In genomic region chr2:230417436-230417835, GRCh38 we compare ENCODE assay signal across 10 cellular contexts. TPM values are rescaled to one million over a fixed set of nuclear protein-coding genes. Genes with fewer than 3 reads are reported as not detected.
A peak's percentile ranks its signal among the peaks of the same experiment; 100 is the strongest.
DNase-seq lines count a peak whose midpoint lies in the region; ATAC-seq and TF ChIP-seq lines count a peak whose summit lies in the region.
"Had no signal": no experiment of that assay in that cellular context is flagged by ENCODE, and none has a peak within 500 bp of the region (broad histone marks: within the 10 kb centered on the region; RNA-seq: fewer than 3 reads in every experiment).

No MANE protein-coding gene starts in this region.

- peaks cover 24 to 34% of the 10 kb centered on the region in 2 donors for H3K36me3 Mint-ChIP-seq in activated T-cell treated with anti-CD3 and anti-CD28 coated beads, Interleukin-2, amount 50 U/mL, for 72 hours (ENCODE audit: insufficient read depth in 2 of 2)
- peaks cover 32% of the 10 kb centered on the region for H3K36me3 Mint-ChIP-seq in activated naive CD8-positive, alpha-beta T cell treated with anti-CD3 and anti-CD28 coated beads for 36 hours

- H3K9ac ChIP-seq in liver (ENCODE audit: low read depth in 1 of 2, low read length in 2 of 2) (peak overlapping the region; percentile 12 to 98), neuronal stem cell (ENCODE audit: low read depth, low read length, poor library complexity) (no peak overlapping the region)

- H3K23ac ChIP-seq in neuronal stem cell (ENCODE audit: low read depth, low read length, poor library complexity) = no peak overlapping the region

- no peaks in the 10 kb centered on the region for H3K79me1 ChIP-seq in neuronal stem cell (ENCODE audit: low read depth, low read length)

- H3K9me3 ChIP-seq in liver (ENCODE audit: control insufficient read depth in 4 of 4, low read length in 3 of 4) (no peaks in the 10 kb centered on the region), tibial artery (no peaks in the 10 kb centered on the region), neuronal stem cell (replicated peaks in 1 of 2; ENCODE audit: control insufficient read depth in 2 of 2, insufficient read depth in 1 of 2, low read depth in 1 of 2, low read length in 2 of 2) (no peaks in the 10 kb centered on the region)

- no peak overlapping the region for H2BK12ac ChIP-seq in neuronal stem cell (ENCODE audit: low read length)

- TF ChIP-seq RAD21 in liver (IDR thresholded peaks at IDR 0.05) = no peak

- peak overlapping the region; percentile 95 to 96 for H3K4me3 Mint-ChIP-seq in activated T-cell treated with anti-CD3 and anti-CD28 coated beads, Interleukin-2, amount 50 U/mL, for 72 hours
- H3K4me3 Mint-ChIP-seq in activated naive CD8-positive, alpha-beta T cell treated with anti-CD3 and anti-CD28 coated beads for 36 hours = peak overlapping the region; percentile 96

- no peak overlapping the region for H3K4me2 ChIP-seq in neuronal stem cell (ENCODE audit: insufficient read depth, low read length, poor library complexity, severe bottlenecking)

- no peak overlapping the region for H2AK5ac ChIP-seq in neuronal stem cell (ENCODE audit: low read depth, low read length)

- TF ChIP-seq CTCF in liver (IDR thresholded peaks at IDR 0.05; ENCODE audit: low read depth, low read length, missing input control) = no peak
- TF ChIP-seq CTCF in tibial artery (IDR thresholded peaks at IDR 0.05) = no peak

- no peak overlapping the region for H4K8ac ChIP-seq in neuronal stem cell (ENCODE audit: low read depth, low read length)

- DNase-seq in activated T-cell treated with anti-CD3 and anti-CD28 coated beads, Interleukin-2, amount 50 U/mL, for 72 hours = no peak
- DNase-seq in activated T-cell treated with anti-CD3 and anti-CD28 coated beads, Interleukin-2, amount 50 U/mL, for 1 hour = no peak
- DNase-seq in activated naive CD8-positive, alpha-beta T cell treated with anti-CD3 and anti-CD28 coated beads for 36 hours = no peak
- DNase-seq in tibial artery = no peak
- DNase-seq in neuronal stem cell (ENCODE audit: low spot score) = no peak
- DNase-seq: NK-92 treated with Interleukin-12 subunit alpha and Interleukin-12 subunit beta, amount 100 ng/mL, for 24 hours had no signal

- H3K27ac Mint-ChIP-seq in activated T-cell treated with anti-CD3 and anti-CD28 coated beads, Interleukin-2, amount 50 U/mL, for 72 hours = peak overlapping the region; percentile 97
- peak overlapping the region; percentile 77 for H3K27ac Mint-ChIP-seq in activated naive CD8-positive, alpha-beta T cell treated with anti-CD3 and anti-CD28 coated beads for 36 hours

- no peak overlapping the region for H2BK15ac ChIP-seq in neuronal stem cell (ENCODE audit: low read length)

- H2BK5ac ChIP-seq in neuronal stem cell (ENCODE audit: low read length) = no peak overlapping the region

- no peak overlapping the region for H3K14ac ChIP-seq in neuronal stem cell (ENCODE audit: low read length)

- peaks cover 6 to 29% (median 23%) of the 10 kb centered on the region in 4 donors for H3K4me1 ChIP-seq in liver (ENCODE audit: control insufficient read depth in 4 of 4, insufficient read depth in 4 of 4, low read length in 3 of 4)
- peaks cover 0 to 70% (median 16%) of the 10 kb centered on the region in 4 donors for H3K4me1 ChIP-seq in tibial artery
- no peaks in the 10 kb centered on the region for H3K4me1 ChIP-seq in neuronal stem cell (ENCODE audit: control insufficient read depth in 2 of 2, insufficient read depth in 1 of 2, low read depth in 1 of 2, low read length in 2 of 2)

- no peaks in the 10 kb centered on the region for H3K27me3 Mint-ChIP-seq in activated T-cell treated with anti-CD3 and anti-CD28 coated beads, Interleukin-2, amount 50 U/mL, for 72 hours (ENCODE audit: low read depth)
- H3K27me3 Mint-ChIP-seq in activated naive CD8-positive, alpha-beta T cell treated with anti-CD3 and anti-CD28 coated beads for 36 hours = no peaks in the 10 kb centered on the region

- intact Hi-C loops in tibial artery (cut with DNase I; ENCODE audit: low total_unique reads) = no loop called here

- no peaks in the 10 kb centered on the region for H3K27me3 ChIP-seq in liver (ENCODE audit: control insufficient read depth in 4 of 4, insufficient read depth in 4 of 4, low read length in 3 of 4)
- H3K27me3 ChIP-seq in tibial artery = no peaks in the 10 kb centered on the region
- peaks cover 0 to 34% (median 3%) of the 10 kb centered on the region in 3 experiments for H3K27me3 ChIP-seq in neuronal stem cell (ENCODE audit: control insufficient read depth in 3 of 3, insufficient read depth in 3 of 3, low read depth in 1 of 3, low read length in 3 of 3)

- H2AFZ ChIP-seq in neuronal stem cell (ENCODE audit: low read length) = no peak overlapping the region

- peaks cover 85% of the 10 kb centered on the region for H3K4me1 Mint-ChIP-seq in activated T-cell treated with anti-CD3 and anti-CD28 coated beads, Interleukin-2, amount 50 U/mL, for 72 hours (ENCODE audit: low read depth)
- peaks cover 68% of the 10 kb centered on the region for H3K4me1 Mint-ChIP-seq in activated naive CD8-positive, alpha-beta T cell treated with anti-CD3 and anti-CD28 coated beads for 36 hours

- peak overlapping the region; percentile 28 to 88 (median 62) for H3K4me3 ChIP-seq in liver (ENCODE audit: low read depth in 1 of 3, low read length in 3 of 3)
- H3K4me3 ChIP-seq in tibial artery = peak overlapping the region; percentile 52 to 62
- H3K4me3 ChIP-seq in neuronal stem cell (ENCODE audit: low read length in 2 of 2) = no peak overlapping the region

- H3K36me3 ChIP-seq in liver (ENCODE audit: control insufficient read depth in 4 of 4, insufficient read depth in 3 of 4, low read depth in 1 of 4, low read length in 3 of 4) (peaks cover 0 to 3% (median 0%) of the 10 kb centered on the region in 4 donors), tibial artery (no peaks in the 10 kb centered on the region), neuronal stem cell (replicated peaks in 1 of 2; ENCODE audit: control insufficient read depth in 2 of 2, insufficient read depth in 2 of 2, low read length in 2 of 2) (no peaks in the 10 kb centered on the region)

- H3K18ac ChIP-seq in neuronal stem cell (ENCODE audit: low read length) = no peak overlapping the region

- H3K9me3 Mint-ChIP-seq in activated T-cell treated with anti-CD3 and anti-CD28 coated beads, Interleukin-2, amount 50 U/mL, for 72 hours = no peaks in the 10 kb centered on the region
- peaks cover 1% of the 10 kb centered on the region for H3K9me3 Mint-ChIP-seq in activated naive CD8-positive, alpha-beta T cell treated with anti-CD3 and anti-CD28 coated beads for 36 hours

- no peak overlapping the region for H3K4ac ChIP-seq in neuronal stem cell (ENCODE audit: low read length)

- no peak overlapping the region for H3K27ac ChIP-seq in liver (ENCODE audit: low read depth in 1 of 2, low read length in 2 of 2)
- H3K27ac ChIP-seq in tibial artery = peak overlapping the region; percentile 78 to 92
- H3K27ac ChIP-seq in neuronal stem cell (replicated peaks; ENCODE audit: low read length) = no peak overlapping the region
- H3K27ac ChIP-seq: C4-2B had no signal

- H4K91ac ChIP-seq in neuronal stem cell (ENCODE audit: low read depth, low read length, poor library complexity) = no peak overlapping the region

- 61% methylated on average over 4 of the region's 4 CpGs for WGBS in liver
- WGBS in neuronal stem cell (ENCODE audit: extremely low coverage in 2 of 2, insufficient read length in 2 of 2, insufficient replicate concordance in 1 of 2), 2 donors = no CpG with 5 or more reads among the region's 4 CpGs

- no peak overlapping the region for H2BK120ac ChIP-seq in neuronal stem cell (ENCODE audit: low read depth, low read length)

- ATAC-seq in activated T-cell treated with anti-CD3 and anti-CD28 coated beads, Interleukin-2, amount 50 U/mL, for 72 hours (replicated peaks in 1 of 2) = no peak
- ATAC-seq in HG03175 (IDR thresholded peaks at IDR 0.05; ENCODE audit: unreplicated experiment) = no peak
- ATAC-seq in HG03139 (IDR thresholded peaks at IDR 0.05; ENCODE audit: unreplicated experiment) = no peak

TF ChIP-seq in liver, 16 proteins besides CTCF, POLR2A, EP300 and RAD21 (continues in another document):
- no peak for TF ChIP-seq NR2F2 (IDR thresholded peaks at IDR 0.05)
- TF ChIP-seq FOXA1 (IDR thresholded peaks at IDR 0.05) = no peak
- no peak for TF ChIP-seq ZBTB33 (IDR thresholded peaks at IDR 0.05)
- TF ChIP-seq RXRA (IDR thresholded peaks at IDR 0.05) = no peak

RNA-seq across cellular contexts. Expression of gene SP100, which starts 1.4 kb away (rescaled TPM):
- 100 to 1,000 TPM; 156 to 217 TPM for total RNA-seq in activated T-cell treated with anti-CD3 and anti-CD28 coated beads, Interleukin-2, amount 50 U/mL, for 72 hours
- total RNA-seq in activated naive CD8-positive, alpha-beta T cell treated with anti-CD3 and anti-CD28 coated beads for 36 hours = 100 to 1,000 TPM; 108 to 112 TPM
- total RNA-seq in liver = 10 to 100 TPM; 29.0 to 37.1 TPM
- 10 to 100 TPM; 21.9 to 45.5 TPM for polyA plus RNA-seq in liver
- polyA plus RNA-seq in neuronal stem cell (2013, experiment 1 of 2) = 0.06 TPM
- polyA plus RNA-seq in neuronal stem cell (2013, experiment 2 of 2) = 0.15 TPM

Comparison
In these comparisons a context has a peak if more than half of its experiments do, and no peak if none do; other contexts are left out.
1. H3K27ac ChIP-seq: peak in tibial artery (2 of 2); none in liver (0 of 2) and neuronal stem cell (single experiment).
2. H3K4me3 ChIP-seq: peak in liver (3 of 3) and tibial artery (2 of 2); none in neuronal stem cell (0 of 2).